Comparison of ENCODE assay signal across 8 cellular contexts in genomic region chr20:18019068-18019467, GRCh38. TPM values are rescaled to one million over a fixed set of nuclear protein-coding genes. Genes with fewer than 3 reads are reported as not detected.
DNase-seq lines count a peak whose midpoint lies in the region; ATAC-seq, FAIRE-seq and TF ChIP-seq lines count a peak whose summit lies in the region.

No MANE protein-coding gene starts in this region.

- H3K4me3 Mint-ChIP-seq in activated T-helper 1 cell treated with anti-CD3 and anti-CD28 coated beads, Interleukin-12 subunit alpha, Interleukin-12 subunit beta, Interleukin-2, Interleukin-4 antibody, amounts not matched to agents 30 ng/mL and 10 ng/mL and 1 ng/mL, durations not matched to agents 14 hours and 24 hours and 36 hours: no peak overlapping the region

- no peak overlapping the region for H3K27ac Mint-ChIP-seq in activated T-helper 1 cell treated with anti-CD3 and anti-CD28 coated beads, Interleukin-12 subunit alpha, Interleukin-12 subunit beta, Interleukin-2, Interleukin-4 antibody, amounts not matched to agents 30 ng/mL and 10 ng/mL and 1 ng/mL, durations not matched to agents 14 hours and 24 hours and 36 hours

- WGBS in aorta, 2 donors: 9 to 15% methylated on average over 1 of the region's 1 CpG

- DNase-seq in D721Med (ENCODE audit: insufficient read length, low spot score) (no peak), NT2/D1 (ENCODE audit: low read depth, low spot score) (peak; percentile 27), aorta (no peak), NCI-H1417 treated with DMSO at 0.1 percent for 48 hours (lab: John Stamatoyannopoulos, UW) (no peak), NCI-H2107 (lab: John Stamatoyannopoulos, UW) (no peak)
- no peak for DNase-seq in activated T-helper 1 cell treated with anti-CD3 and anti-CD28 coated beads, Interleukin-12 subunit alpha, Interleukin-12 subunit beta, Interleukin-2, Interleukin-4 antibody, amounts not matched to agents 30 ng/mL and 10 ng/mL and 1 ng/mL, durations not matched to agents 14 hours and 24 hours and 36 hours (ENCODE audit: low spot score)

- H3K4me1 Mint-ChIP-seq in activated T-helper 1 cell treated with anti-CD3 and anti-CD28 coated beads, Interleukin-12 subunit alpha, Interleukin-12 subunit beta, Interleukin-2, Interleukin-4 antibody, amounts not matched to agents 30 ng/mL and 10 ng/mL and 1 ng/mL, durations not matched to agents 14 hours and 24 hours and 36 hours (ENCODE audit: low read depth): no peaks in the 10 kb centered on the region

- intact Hi-C loops in aorta (cut with DNase I): no loop called here
- intact Hi-C loops in activated T-helper 1 cell treated with anti-CD3 and anti-CD28 coated beads, Interleukin-12 subunit alpha, Interleukin-12 subunit beta, Interleukin-2, Interleukin-4 antibody, amounts not matched to agents 30 ng/mL and 10 ng/mL and 1 ng/mL, durations not matched to agents 14 hours and 24 hours and 36 hours (cut with micrococcal nuclease): no loop called here

- no peaks in the 10 kb centered on the region for H3K36me3 ChIP-seq in NT2/D1 (ENCODE audit: insufficient read depth, insufficient read length, low read length)
- H3K36me3 ChIP-seq in aorta (ENCODE audit: control insufficient read depth in 1 of 2, insufficient read depth in 2 of 2, low read length in 1 of 2): no peaks in the 10 kb centered on the region

- FAIRE-seq in D721Med (lab: Jason Lieb, UNC): no peak

- TF ChIP-seq CTCF in D721Med (IDR thresholded peaks at IDR 0.05; ENCODE audit: insufficient read depth, missing control alignments): peak; percentile 15

- H3K27ac ChIP-seq in aorta (ENCODE audit: low read depth in 1 of 2, low read length in 2 of 2): no peak overlapping the region

- no peaks in the 10 kb centered on the region for H3K36me3 Mint-ChIP-seq in activated T-helper 1 cell treated with anti-CD3 and anti-CD28 coated beads, Interleukin-12 subunit alpha, Interleukin-12 subunit beta, Interleukin-2, Interleukin-4 antibody, amounts not matched to agents 30 ng/mL and 10 ng/mL and 1 ng/mL, durations not matched to agents 14 hours and 24 hours and 36 hours (ENCODE audit: low read depth)

- H3K9me3 Mint-ChIP-seq in activated T-helper 1 cell treated with anti-CD3 and anti-CD28 coated beads, Interleukin-12 subunit alpha, Interleukin-12 subunit beta, Interleukin-2, Interleukin-4 antibody, amounts not matched to agents 30 ng/mL and 10 ng/mL and 1 ng/mL, durations not matched to agents 14 hours and 24 hours and 36 hours: no peaks in the 10 kb centered on the region

- H3K4me3 ChIP-seq in NT2/D1 (ENCODE audit: insufficient read length, low read depth) (no peak overlapping the region), aorta (ENCODE audit: low read length in 2 of 2) (no peak overlapping the region)

- H3K9ac ChIP-seq in NT2/D1 (ENCODE audit: insufficient read length, low read depth): no peak overlapping the region

- H3K27me3 Mint-ChIP-seq in activated T-helper 1 cell treated with anti-CD3 and anti-CD28 coated beads, Interleukin-12 subunit alpha, Interleukin-12 subunit beta, Interleukin-2, Interleukin-4 antibody, amounts not matched to agents 30 ng/mL and 10 ng/mL and 1 ng/mL, durations not matched to agents 14 hours and 24 hours and 36 hours (ENCODE audit: insufficient read depth): peaks cover 5% of the 10 kb centered on the region

- ATAC-seq in GM19467 (IDR thresholded peaks at IDR 0.05; ENCODE audit: unreplicated experiment) (peak; percentile 61), esophagus mucosa (peak; percentile 60), aorta (ENCODE audit: low FRiP score) (peak; percentile 52)

- H3K27me3 ChIP-seq in NT2/D1 (ENCODE audit: insufficient read depth, insufficient read length) (no peaks in the 10 kb centered on the region), aorta (ENCODE audit: control insufficient read depth in 1 of 2, insufficient read depth in 2 of 2, low read length in 1 of 2) (no peaks in the 10 kb centered on the region)

- H3K9me3 ChIP-seq in NT2/D1 (ENCODE audit: insufficient read depth, low read length) (no peaks in the 10 kb centered on the region), aorta (ENCODE audit: control insufficient read depth, low read length) (peaks cover 3% of the 10 kb centered on the region)

- no peaks in the 10 kb centered on the region for H3K4me1 ChIP-seq in NT2/D1 (ENCODE audit: insufficient read depth, insufficient read length)
- no peaks in the 10 kb centered on the region for H3K4me1 ChIP-seq in aorta (ENCODE audit: control insufficient read depth in 1 of 2, insufficient read depth in 2 of 2, low read length in 2 of 2)

RNA-seq across cellular contexts. Expression of gene OVOL2, which starts 38.6 kb away (rescaled TPM):
- total RNA-seq in esophagus mucosa (11.0 TPM), aorta (not detected)
- polyA plus RNA-seq in aorta: 1 to 10 TPM in 1 of 2 donors, under 1 TPM in 1; 0.08 to 3.1 TPM
- not detected in 2 replicates for total RNA-seq in activated T-helper 1 cell treated with anti-CD3 and anti-CD28 coated beads, Interleukin-12 subunit alpha, Interleukin-12 subunit beta, Interleukin-2, Interleukin-4 antibody, amounts not matched to agents 30 ng/mL and 10 ng/mL and 1 ng/mL, durations not matched to agents 14 hours and 24 hours and 36 hours

RNA-seq across cellular contexts. Expression of gene MGME1, which starts 50.2 kb away (rescaled TPM):
- total RNA-seq in esophagus mucosa (12.8 TPM), aorta (10 to 100 TPM; 10.8 to 14.7 TPM)
- polyA plus RNA-seq in aorta: 10 to 100 TPM in 1 of 2 donors, 1 to 10 TPM in 1; 8.8 to 13.4 TPM
- 32.1 and 33.6 TPM in 2 replicates for total RNA-seq in activated T-helper 1 cell treated with anti-CD3 and anti-CD28 coated beads, Interleukin-12 subunit alpha, Interleukin-12 subunit beta, Interleukin-2, Interleukin-4 antibody, amounts not matched to agents 30 ng/mL and 10 ng/mL and 1 ng/mL, durations not matched to agents 14 hours and 24 hours and 36 hours

RNA-seq across cellular contexts. Expression of gene SNX5, which starts 50.5 kb away (rescaled TPM):
- 63.0 TPM for total RNA-seq in esophagus mucosa
- 10 to 100 TPM; 51.2 to 70.9 TPM for total RNA-seq in aorta
- polyA plus RNA-seq in aorta: 10 to 100 TPM; 56.1 to 62.5 TPM
- total RNA-seq in activated T-helper 1 cell treated with anti-CD3 and anti-CD28 coated beads, Interleukin-12 subunit alpha, Interleukin-12 subunit beta, Interleukin-2, Interleukin-4 antibody, amounts not matched to agents 30 ng/mL and 10 ng/mL and 1 ng/mL, durations not matched to agents 14 hours and 24 hours and 36 hours: 238 and 248 TPM in 2 replicates

Comparison
In these comparisons a context has a peak if more than half of its experiments do, and no peak if none do; other contexts are left out.
1. RNA of gene OVOL2, which starts 38.6 kb away (total RNA-seq): 11.0 TPM in esophagus mucosa (single experiment); not detected in activated T-helper 1 cell treated with anti-CD3 and anti-CD28 coated beads, Interleukin-12 subunit alpha, Interleukin-12 subunit beta, Interleukin-2, Interleukin-4 antibody, amounts not matched to agents 30 ng/mL and 10 ng/mL and 1 ng/mL, durations not matched to agents 14 hours and 24 hours and 36 hours and not detected in aorta; every median in the first group is over 10 times any median in the second.
2. Peak in every context shown above with its lines, with median percentiles within 50 percentile points of each other: ATAC-seq.